17 cellular contexts compared by ENCODE assay signal in the genomic region with DNA sequence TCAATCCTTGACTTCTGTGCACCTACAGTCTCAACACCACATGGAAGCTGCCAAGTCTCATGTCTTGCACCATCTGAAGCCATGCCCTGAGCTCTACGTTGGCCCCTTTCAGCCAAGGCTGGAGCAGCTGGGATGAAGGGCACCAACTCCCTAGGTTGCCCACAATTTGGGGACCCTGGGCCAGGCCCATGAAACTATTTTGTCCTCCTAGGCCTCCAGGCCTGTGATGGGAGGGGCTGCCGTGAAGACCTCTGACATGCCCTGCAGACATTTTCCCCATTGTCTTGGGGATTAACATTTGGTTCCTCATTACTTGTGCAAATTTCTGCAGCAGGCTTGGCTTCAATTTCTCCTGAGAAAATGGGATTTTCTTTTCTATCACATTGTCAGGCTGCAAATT.
DNase-seq lines count a peak whose midpoint lies in the region; TF ChIP-seq lines count a peak whose summit lies in the region.
"Had no signal": no experiment of that assay in that cellular context is flagged by ENCODE, and none has a peak within 500 bp of the region (broad histone marks: within the 10 kb centered on the region; RNA-seq: fewer than 3 reads in every experiment).

No MANE protein-coding gene starts in this region.

- H3K9me3 ChIP-seq in HEK293 (ENCODE audit: control insufficient read depth, insufficient read depth, low read depth, low read length) (no peaks in the 10 kb centered on the region), endodermal cell (ENCODE audit: control insufficient read depth, low read length) (peaks cover 42% of the 10 kb centered on the region), neural progenitor cell (ENCODE audit: low read depth) (peaks cover 10% of the 10 kb centered on the region), SK-N-SH (no peaks in the 10 kb centered on the region)

- no peak overlapping the region for H3K27ac Mint-ChIP-seq in endodermal cell
- no peak overlapping the region for H3K27ac Mint-ChIP-seq in neural progenitor cell
- H3K27ac Mint-ChIP-seq: B cell; CD4-positive, alpha-beta T cell; CD8-positive, alpha-beta T cell had no signal

- no peak overlapping the region for H3K4me3 ChIP-seq in HEK293 (ENCODE audit: low read depth, low read length)
- H3K4me3 ChIP-seq in endodermal cell (ENCODE audit: low read length) = peak overlapping the region; percentile 46
- no peak overlapping the region for H3K4me3 ChIP-seq in neural progenitor cell
- H3K4me3 ChIP-seq in SK-N-SH (ENCODE audit: low read depth in 2 of 2, low read length in 1 of 2) = no peak overlapping the region
- H3K4me3 ChIP-seq: BLaER1 treated with 17β-estradiol and CSF1 and Interleukin-3, amounts not matched to agents 10 nM and 100 nM had no signal

- WGBS in endodermal cell (ENCODE audit: insufficient coverage in 1 of 2, insufficient read length in 1 of 2), 2 experiments = 82 to 100% methylated on average over 1 to 2 of the region's 2 CpGs
- WGBS in SK-N-SH (ENCODE audit: low lambda C conversion rate) = 10% methylated on average over 1 of the region's 2 CpGs

- no peak overlapping the region for H3K27ac ChIP-seq in HEK293 (ENCODE audit: extremely low read depth, low read depth, low read length)
- H3K27ac ChIP-seq in endodermal cell (ENCODE audit: low read depth, low read length) = no peak overlapping the region
- no peak overlapping the region for H3K27ac ChIP-seq in neural progenitor cell
- H3K27ac ChIP-seq in SK-N-SH (ENCODE audit: low read depth in 2 of 2, low read length in 1 of 2) = no peak overlapping the region
- H3K27ac ChIP-seq: BLaER1 treated with 17β-estradiol and CSF1 and Interleukin-3, amounts not matched to agents 10 nM and 100 nM; C4-2B had no signal

- no peaks in the 10 kb centered on the region for H3K27me3 ChIP-seq in endodermal cell (ENCODE audit: control insufficient read depth, insufficient read depth, low read length, poor library complexity, severe bottlenecking)
- H3K27me3 ChIP-seq in neural progenitor cell = no peaks in the 10 kb centered on the region
- no peaks in the 10 kb centered on the region for H3K27me3 ChIP-seq in SK-N-SH (ENCODE audit: insufficient read depth)
- H3K27me3 ChIP-seq: BLaER1 treated with 17β-estradiol and CSF1 and Interleukin-3, amounts not matched to agents 10 nM and 100 nM had no signal

- H3K9me3 Mint-ChIP-seq in endodermal cell (peaks cover 39% of the 10 kb centered on the region), neural progenitor cell (peaks cover 35% of the 10 kb centered on the region)

- peaks cover 1% of the 10 kb centered on the region for H3K4me1 Mint-ChIP-seq in endodermal cell
- peaks cover 30% of the 10 kb centered on the region for H3K4me1 Mint-ChIP-seq in neural progenitor cell
- H3K4me1 Mint-ChIP-seq: B cell had no signal

- CTCF ChIA-PET in HEK293 (lab: Yijun Ruan, JAX) = interaction anchor here (0.7 kb wide), 1 partner anchor 140 kb away, joined by 3 read pairs; no protein-coding TSS in a partner anchor
- CTCF ChIA-PET in SK-N-SH (lab: Yijun Ruan, JAX) = no interaction called here

- no peak overlapping the region for H3K9ac ChIP-seq in endodermal cell (ENCODE audit: extremely low read depth, low read length, poor library complexity, severe bottlenecking)
- H3K9ac ChIP-seq in neural progenitor cell = no peak overlapping the region
- H3K9ac ChIP-seq in SK-N-SH = no peak overlapping the region
- H3K9ac ChIP-seq: BLaER1 treated with 17β-estradiol and CSF1 and Interleukin-3, amounts not matched to agents 10 nM and 100 nM had no signal

- H3K36me3 Mint-ChIP-seq in endodermal cell (ENCODE audit: low read depth) (peaks cover 22% of the 10 kb centered on the region), neural progenitor cell (peaks cover 16% of the 10 kb centered on the region)
- H3K36me3 Mint-ChIP-seq: CD8-positive, alpha-beta T cell had no signal

- H2AFZ ChIP-seq in neural progenitor cell (replicated peaks) (no peak overlapping the region), SK-N-SH (ENCODE audit: low read depth) (no peak overlapping the region)

- no peak for TF ChIP-seq EP300 in SK-N-SH (IDR thresholded peaks at IDR 0.05; ENCODE audit: borderline replicate concordance in 1 of 2, low read depth in 1 of 2, low read length in 1 of 2)

- TF ChIP-seq CTCF in HEK293 (tag by site-specific recombination; IDR thresholded peaks at IDR 0.05) = no peak
- TF ChIP-seq CTCF in endodermal cell (conservative IDR thresholded peaks at IDR 0.05) = no peak
- TF ChIP-seq CTCF in neural progenitor cell (IDR thresholded peaks at IDR 0.05) = no peak
- no peak for TF ChIP-seq CTCF in SK-N-SH (IDR thresholded peaks at IDR 0.05)

- H3K27me3 Mint-ChIP-seq in endodermal cell (ENCODE audit: insufficient read depth) (no peaks in the 10 kb centered on the region), neural progenitor cell (ENCODE audit: insufficient read depth, low read depth) (peaks cover 9% of the 10 kb centered on the region)
- H3K27me3 Mint-ChIP-seq: CD4-positive, alpha-beta T cell had no signal

- H3K4me3 Mint-ChIP-seq in endodermal cell (no peak overlapping the region), neural progenitor cell (peak overlapping the region; percentile 24)
- H3K4me3 Mint-ChIP-seq: B cell; CD4-positive, alpha-beta T cell; CD8-positive, alpha-beta T cell had no signal

- no peaks in the 10 kb centered on the region for H3K9me2 ChIP-seq in SK-N-SH

- TF ChIP-seq RAD21 in SK-N-SH (IDR thresholded peaks at IDR 0.05; ENCODE audit: low read length) = no peak

- no peaks in the 10 kb centered on the region for H3K4me1 ChIP-seq in HEK293 (ENCODE audit: control insufficient read depth, insufficient read depth, low read length)
- no peaks in the 10 kb centered on the region for H3K4me1 ChIP-seq in endodermal cell (ENCODE audit: control insufficient read depth, insufficient read depth, low read length)
- H3K4me1 ChIP-seq in neural progenitor cell = no peaks in the 10 kb centered on the region
- no peaks in the 10 kb centered on the region for H3K4me1 ChIP-seq in SK-N-SH (ENCODE audit: control insufficient read depth in 1 of 2, insufficient read depth in 2 of 2, low read depth in 1 of 2, low read length in 1 of 2)
- H3K4me1 ChIP-seq: Caco-2 had no signal

- H3K79me2 ChIP-seq in neural progenitor cell (ENCODE audit: low read depth) (no peaks in the 10 kb centered on the region), SK-N-SH (ENCODE audit: insufficient read depth) (no peaks in the 10 kb centered on the region)

- no peak for DNase-seq in endodermal cell
- DNase-seq in neural progenitor cell (ENCODE audit: low spot score) = no peak
- no peak for DNase-seq in foreskin melanocyte
- no peak for DNase-seq in SKM-1 treated with dmso at 0.1 percent for 144 hours (lab: John Stamatoyannopoulos, UW; ENCODE audit: unreplicated experiment)
- DNase-seq in SK-N-SH = no peak
- DNase-seq: 8988T; AML-193; Caco-2; Calu3; CD4-positive, alpha-beta T cell; CD8-positive, alpha-beta T cell; DMS79 treated with DMSO at 0.1 percent for 48 hours; GF-D8 had no signal

- H3K4me2 ChIP-seq in neural progenitor cell = no peak overlapping the region
- no peak overlapping the region for H3K4me2 ChIP-seq in SK-N-SH
- H3K4me2 ChIP-seq: BLaER1 treated with 17β-estradiol and CSF1 and Interleukin-3, amounts not matched to agents 10 nM and 100 nM had no signal

- H3F3A ChIP-seq in neural progenitor cell (ENCODE audit: low read depth) = no peaks in the 10 kb centered on the region
- no peaks in the 10 kb centered on the region for H3F3A ChIP-seq in SK-N-SH (replicated peaks; ENCODE audit: insufficient read depth)

- H4K20me1 ChIP-seq in neural progenitor cell (ENCODE audit: low read depth) = no peaks in the 10 kb centered on the region
- no peaks in the 10 kb centered on the region for H4K20me1 ChIP-seq in SK-N-SH (ENCODE audit: insufficient read depth)
- H4K20me1 ChIP-seq: BLaER1 treated with 17β-estradiol and CSF1 and Interleukin-3, amounts not matched to agents 10 nM and 100 nM had no signal

- H3K36me3 ChIP-seq in HEK293 (ENCODE audit: control insufficient read depth in 2 of 2, insufficient read depth in 1 of 2, low read length in 2 of 2) (no peaks in the 10 kb centered on the region), endodermal cell (ENCODE audit: control insufficient read depth, insufficient read depth, low read length) (no peaks in the 10 kb centered on the region), neural progenitor cell (peaks cover 1% of the 10 kb centered on the region), SK-N-SH (replicated peaks in 1 of 2; ENCODE audit: control insufficient read depth in 1 of 2, insufficient read depth in 2 of 2, low read length in 1 of 2) (no peaks in the 10 kb centered on the region)

- POLR2A ChIA-PET in HEK293 (lab: Yijun Ruan, JAX) (no interaction called here), SK-N-SH (lab: Yijun Ruan, JAX) (no interaction called here)

TF ChIP-seq in HEK293, 187 proteins besides CTCF, POLR2A, EP300 and RAD21:
- TF ChIP-seq ZNF585B (tag by site-specific recombination; IDR thresholded peaks at IDR 0.05) = peak; percentile 93
- TF ChIP-seq ZNF133 (tag by site-specific recombination; IDR thresholded peaks at IDR 0.05) = no peak
- peak; percentile 13 for TF ChIP-seq SETDB1 (IDR thresholded peaks at IDR 0.05; ENCODE audit: insufficient read length, low read length)
- TF ChIP-seq ZNF121 (tag by site-specific recombination; IDR thresholded peaks at IDR 0.05) = no peak
- TF ChIP-seq BCL11B (tag by site-specific recombination; IDR thresholded peaks at IDR 0.05; ENCODE audit: low read depth) = no peak
- TF ChIP-seq ZNF132 (tag by site-specific recombination; IDR thresholded peaks at IDR 0.05; ENCODE audit: borderline replicate concordance) = no peak
- no peak for TF ChIP-seq ZNF558 (tag by site-specific recombination; IDR thresholded peaks at IDR 0.05)
- TF ChIP-seq KLF16 (tag by site-specific recombination; IDR thresholded peaks at IDR 0.05) = no peak
- TF ChIP-seq TRIM28 (IDR thresholded peaks at IDR 0.05; ENCODE audit: borderline replicate concordance, low read length) = peak; percentile 61; the same call in 1 of the 2 replicates

TF ChIP-seq in SK-N-SH, 30 proteins besides CTCF, POLR2A, EP300 and RAD21 (continues in another document):
- TF ChIP-seq RCOR1 (IDR thresholded peaks at IDR 0.05; ENCODE audit: low read length) (no peak), EZH2phosphoT487 (IDR thresholded peaks at IDR 0.05; ENCODE audit: borderline replicate concordance, low read depth) (no peak), MEF2A (IDR thresholded peaks at IDR 0.05; ENCODE audit: borderline replicate concordance, low read depth) (no peak), TAF1 (IDR thresholded peaks at IDR 0.05; ENCODE audit: borderline replicate concordance, low read depth, low read length) (no peak), RFX5 (IDR thresholded peaks at IDR 0.05; ENCODE audit: low read length) (no peak), SIN3A (IDR thresholded peaks at IDR 0.05; ENCODE audit: borderline replicate concordance, low read depth, low read length) (no peak)
